In the genomic region with DNA sequence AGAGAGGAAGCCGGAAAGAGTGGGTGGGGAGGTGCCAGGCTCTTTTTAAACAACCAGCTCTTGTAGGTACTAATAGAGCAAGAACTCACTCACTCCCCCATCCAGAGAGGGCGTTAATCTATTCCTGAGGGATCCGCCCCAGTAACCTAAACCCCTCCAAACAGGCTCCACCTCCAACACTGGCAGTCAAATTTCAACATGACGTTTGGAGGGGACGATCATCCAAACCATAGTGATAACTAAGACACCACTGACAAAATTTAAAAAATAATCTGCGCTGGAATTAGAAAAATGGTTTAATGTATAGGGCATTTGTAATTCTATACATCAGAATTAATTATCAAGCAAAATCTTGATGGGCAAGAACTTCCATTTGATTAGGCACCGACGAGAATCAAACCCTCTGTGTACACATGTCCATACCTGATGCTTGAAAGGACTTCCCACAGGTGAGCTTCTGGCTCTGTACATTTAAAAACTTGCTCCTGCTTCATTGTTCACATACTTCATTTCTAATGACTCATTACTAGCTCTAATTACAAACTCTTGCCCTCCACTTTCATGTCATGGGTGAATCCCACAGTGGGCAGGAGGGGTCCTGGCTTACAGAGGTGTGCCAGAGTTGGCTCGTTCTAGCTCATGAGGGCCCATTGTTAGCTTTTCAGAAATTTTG, we compare ENCODE assay signal across 1 cellular context.
TF ChIP-seq lines count a peak whose summit lies in the region.

No MANE protein-coding gene starts in this region.

TF ChIP-seq in K562, 482 proteins besides CTCF, POLR2A, EP300 and RAD21:
- peak; percentile 88 for TF ChIP-seq ZNF766 (CRISPR knock-in tag; conservative IDR thresholded peaks at IDR 0.05)
- TF ChIP-seq XRCC4 (IDR thresholded peaks at IDR 0.05; ENCODE audit: extremely low read depth, insufficient read depth, insufficient read length), result no peak
- no peak for TF ChIP-seq MECOM (CRISPR knock-in tag; IDR thresholded peaks at IDR 0.05)
- no peak for TF ChIP-seq PURB (CRISPR knock-in tag; IDR thresholded peaks at IDR 0.05; ENCODE audit: low read depth)
- no peak for TF ChIP-seq MCM7 (IDR thresholded peaks at IDR 0.05)
- TF ChIP-seq SPI1 (IDR thresholded peaks at IDR 0.05; ENCODE audit: borderline replicate concordance, low read depth, low read length), result no peak
- TF ChIP-seq, protein P1, sequence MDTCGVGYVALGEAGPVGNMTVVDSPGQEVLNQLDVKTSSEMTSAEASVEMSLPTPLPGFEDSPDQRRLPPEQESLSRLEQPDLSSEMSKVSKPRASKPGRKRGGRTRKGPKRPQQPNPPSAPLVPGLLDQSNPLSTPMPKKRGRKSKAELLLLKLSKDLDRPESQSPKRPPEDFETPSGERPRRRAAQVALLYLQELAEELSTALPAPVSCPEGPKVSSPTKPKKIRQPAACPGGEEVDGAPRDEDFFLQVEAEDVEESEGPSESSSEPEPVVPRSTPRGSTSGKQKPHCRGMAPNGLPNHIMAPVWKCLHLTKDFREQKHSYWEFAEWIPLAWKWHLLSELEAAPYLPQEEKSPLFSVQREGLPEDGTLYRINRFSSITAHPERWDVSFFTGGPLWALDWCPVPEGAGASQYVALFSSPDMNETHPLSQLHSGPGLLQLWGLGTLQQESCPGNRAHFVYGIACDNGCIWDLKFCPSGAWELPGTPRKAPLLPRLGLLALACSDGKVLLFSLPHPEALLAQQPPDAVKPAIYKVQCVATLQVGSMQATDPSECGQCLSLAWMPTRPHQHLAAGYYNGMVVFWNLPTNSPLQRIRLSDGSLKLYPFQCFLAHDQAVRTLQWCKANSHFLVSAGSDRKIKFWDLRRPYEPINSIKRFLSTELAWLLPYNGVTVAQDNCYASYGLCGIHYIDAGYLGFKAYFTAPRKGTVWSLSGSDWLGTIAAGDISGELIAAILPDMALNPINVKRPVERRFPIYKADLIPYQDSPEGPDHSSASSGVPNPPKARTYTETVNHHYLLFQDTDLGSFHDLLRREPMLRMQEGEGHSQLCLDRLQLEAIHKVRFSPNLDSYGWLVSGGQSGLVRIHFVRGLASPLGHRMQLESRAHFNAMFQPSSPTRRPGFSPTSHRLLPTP (IDR thresholded peaks at IDR 0.05; ENCODE audit: borderline replicate concordance, extremely low read depth, insufficient read length), result no peak
- no peak for TF ChIP-seq ETV6 (IDR thresholded peaks at IDR 0.05; ENCODE audit: borderline replicate concordance in 1 of 2, low read depth in 2 of 2, low read length in 1 of 2)
- TF ChIP-seq ETV6 (CRISPR knock-in tag; IDR thresholded peaks at IDR 0.05; ENCODE audit: borderline replicate concordance), result 0 out of 2 replicates have a peak, but pooled peaks have one; percentile 45
- TF ChIP-seq ZNF282 (CRISPR knock-in tag; IDR thresholded peaks at IDR 0.05), result no peak
- no peak for TF ChIP-seq ETV1 (tag; conservative IDR thresholded peaks at IDR 0.05; ENCODE audit: low read depth)
- TF ChIP-seq ATF2 (CRISPR knock-in tag; IDR thresholded peaks at IDR 0.05), result no peak
- no peak for TF ChIP-seq BRCA1 (IDR thresholded peaks at IDR 0.05)
- no peak for TF ChIP-seq BRCA1 (CRISPR knock-in tag; IDR thresholded peaks at IDR 0.05)
- TF ChIP-seq, protein P2, sequence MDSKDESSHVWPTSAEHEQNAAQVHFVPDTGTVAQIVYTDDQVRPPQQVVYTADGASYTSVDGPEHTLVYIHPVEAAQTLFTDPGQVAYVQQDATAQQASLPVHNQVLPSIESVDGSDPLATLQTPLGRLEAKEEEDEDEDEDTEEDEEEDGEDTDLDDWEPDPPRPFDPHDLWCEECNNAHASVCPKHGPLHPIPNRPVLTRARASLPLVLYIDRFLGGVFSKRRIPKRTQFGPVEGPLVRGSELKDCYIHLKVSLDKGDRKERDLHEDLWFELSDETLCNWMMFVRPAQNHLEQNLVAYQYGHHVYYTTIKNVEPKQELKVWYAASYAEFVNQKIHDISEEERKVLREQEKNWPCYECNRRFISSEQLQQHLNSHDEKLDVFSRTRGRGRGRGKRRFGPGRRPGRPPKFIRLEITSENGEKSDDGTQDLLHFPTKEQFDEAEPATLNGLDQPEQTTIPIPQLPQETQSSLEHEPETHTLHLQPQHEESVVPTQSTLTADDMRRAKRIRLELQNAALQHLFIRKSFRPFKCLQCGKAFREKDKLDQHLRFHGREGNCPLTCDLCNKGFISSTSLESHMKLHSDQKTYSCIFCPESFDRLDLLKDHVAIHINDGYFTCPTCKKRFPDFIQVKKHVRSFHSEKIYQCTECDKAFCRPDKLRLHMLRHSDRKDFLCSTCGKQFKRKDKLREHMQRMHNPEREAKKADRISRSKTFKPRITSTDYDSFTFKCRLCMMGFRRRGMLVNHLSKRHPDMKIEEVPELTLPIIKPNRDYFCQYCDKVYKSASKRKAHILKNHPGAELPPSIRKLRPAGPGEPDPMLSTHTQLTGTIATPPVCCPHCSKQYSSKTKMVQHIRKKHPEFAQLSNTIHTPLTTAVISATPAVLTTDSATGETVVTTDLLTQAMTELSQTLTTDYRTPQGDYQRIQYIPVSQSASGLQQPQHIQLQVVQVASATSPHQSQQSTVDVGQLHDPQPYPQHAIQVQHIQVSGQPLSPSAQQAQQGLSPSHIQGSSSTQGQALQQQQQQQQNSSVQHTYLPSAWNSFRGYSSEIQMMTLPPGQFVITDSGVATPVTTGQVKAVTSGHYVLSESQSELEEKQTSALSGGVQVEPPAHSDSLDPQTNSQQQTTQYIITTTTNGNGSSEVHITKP (IDR thresholded peaks at IDR 0.05; ENCODE audit: partially characterized antibody), result peak; percentile 22
- no peak for TF ChIP-seq NUFIP1 (IDR thresholded peaks at IDR 0.05; ENCODE audit: partially characterized antibody)
- TF ChIP-seq RAD51 (IDR thresholded peaks at IDR 0.05; ENCODE audit: borderline replicate concordance, low read depth), result no peak
